ENCODE assay signal across 8 cellular contexts in the genomic region with DNA sequence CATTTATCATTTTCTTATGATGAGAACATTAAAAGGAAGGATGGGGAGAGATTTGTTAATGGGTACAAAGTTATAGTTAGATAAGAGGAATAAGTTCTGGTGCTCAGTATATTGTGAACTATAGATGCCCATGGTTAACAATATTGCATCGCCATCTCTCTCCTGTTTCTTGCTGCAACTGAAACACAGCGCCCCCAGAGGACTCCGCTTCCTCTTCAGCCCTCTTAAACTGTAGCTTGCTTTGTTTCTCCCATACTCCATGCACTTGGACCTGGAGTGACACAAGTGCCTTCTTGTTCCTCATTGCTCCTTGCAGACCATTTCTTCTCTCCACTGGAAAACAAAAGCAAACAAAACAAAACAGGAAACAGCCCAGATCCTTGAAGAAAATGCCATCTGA.
DNase-seq lines count a peak whose midpoint lies in the region; ATAC-seq lines count a peak whose summit lies in the region.

No MANE protein-coding gene starts in this region.

- ATAC-seq in HG03039 (IDR thresholded peaks at IDR 0.05; ENCODE audit: unreplicated experiment) = no peak

- DNase-seq in Ammon's horn (ENCODE audit: low spot score) = peak; percentile 47
- DNase-seq in H4 (ENCODE audit: low spot score) = peak; percentile 24
- peak; percentile 41 for DNase-seq in SW480 (ENCODE audit: low spot score)
- peak; percentile 28 for DNase-seq in iPS DF 19.7 (ENCODE audit: low read depth, low spot score)
- DNase-seq in NOMO-1 (lab: John Stamatoyannopoulos, UW; ENCODE audit: unreplicated experiment in 2 of 2) = no peak
- no peak for DNase-seq in activated CD8-positive, alpha-beta memory T cell treated with anti-CD3 and anti-CD28 coated beads, Interleukin-2, amount 50 U/mL, for 4 hours
- no peak for DNase-seq in amniotic stem cell (lab: John Stamatoyannopoulos, UW)

Comparison
In these comparisons a context has a peak if more than half of its experiments do, and no peak if none do; other contexts are left out.
1. DNase-seq: peak in Ammon's horn (single experiment), H4 (single experiment), SW480 (single experiment) and iPS DF 19.7 (single experiment); none in NOMO-1 (0 of 2), activated CD8-positive, alpha-beta memory T cell treated with anti-CD3 and anti-CD28 coated beads, Interleukin-2, amount 50 U/mL, for 4 hours (single experiment) and amniotic stem cell (single experiment).